In the genomic region with DNA sequence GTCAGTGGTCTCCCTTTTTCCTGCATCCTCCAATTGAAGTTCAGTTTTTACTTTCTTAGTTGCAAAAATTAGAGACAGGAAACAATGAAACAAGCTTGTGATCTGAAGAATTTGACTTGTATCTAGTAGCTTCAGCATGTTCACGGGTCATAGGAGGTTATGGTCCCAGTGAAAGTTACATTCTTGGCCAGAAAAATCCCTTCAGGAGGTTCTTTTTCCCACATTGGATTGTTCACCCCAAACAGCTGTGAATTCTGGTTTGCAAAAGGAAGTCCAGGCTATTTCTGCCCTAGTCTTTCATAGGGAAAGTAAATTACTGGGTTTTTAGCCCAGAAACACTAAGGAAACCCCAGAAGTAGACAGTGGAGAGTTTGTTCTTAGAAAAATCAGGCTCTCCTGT, we compare ENCODE assay signal across 33 cellular contexts.
"Had no signal": no experiment of that assay in that cellular context is flagged by ENCODE, and none has a peak within 500 bp of the region (broad histone marks: within the 10 kb centered on the region; RNA-seq: fewer than 3 reads in every experiment).

No MANE protein-coding gene starts in this region.

- FAIRE-seq: astrocyte, kidney, pancreas had no signal

- DNase-seq: activated CD4-positive, alpha-beta T cell treated with anti-CD3 and anti-CD28 coated beads for 48 hours; activated CD4-positive, alpha-beta T cell treated with anti-CD3 and anti-CD28 coated beads, Interleukin-2, amount 50 U/mL, for 48 hours; activated CD8-positive, alpha-beta memory T cell treated with anti-CD3 and anti-CD28 coated beads for 24 hours; activated CD8-positive, alpha-beta memory T cell treated with anti-CD3 and anti-CD28 coated beads, Interleukin-2, amount 50 U/mL, for 4 hours; activated effector memory CD4-positive, alpha-beta T cell treated with anti-CD3 and anti-CD28 coated beads, Interleukin-2, amount 50 U/mL, for 16 hours; activated naive CD4-positive, alpha-beta T cell treated with anti-CD3 and anti-CD28 coated beads for 36 hours; activated naive CD8-positive, alpha-beta T cell treated with anti-CD3 and anti-CD28 coated beads, Interleukin-2, amount 10 ng/mL, durations not matched to agents 7 days and 5 days; activated T-cell treated with anti-CD3 and anti-CD28 coated beads, Interleukin-2, amount 50 U/mL, for 1 hour; amniotic stem cell; central memory CD4-positive, alpha-beta T cell; effector CD4-positive, alpha-beta T cell; gastrocnemius medialis; glutamatergic neuron; hypothalamus; immature natural killer cell; kidney; naive B cell; nephron progenitor cell; pancreas; spleen; stimulated activated CD4-positive, alpha-beta T cell treated with anti-CD3 and anti-CD28 coated beads, Interleukin-2, amount 100 ng/mL, for 48 hours; stimulated activated naive CD4-positive, alpha-beta T cell treated with Interleukin-2 at 50 U/mL for 16 hours; T-helper 17 cell; T1000; trophoblast cell; uterus; WERI-Rb-1 had no signal

- H3K9me3 ChIP-seq: esophagus muscularis mucosa, gastrocnemius medialis, pancreas, prostate gland, spleen, thoracic aorta, uterus had no signal

- H3K36me3 ChIP-seq: gastrocnemius medialis, pancreas, prostate gland, thoracic aorta, uterus, WERI-Rb-1 had no signal

- ATAC-seq: activated CD4-positive, CD25-positive, alpha-beta regulatory T cell treated with anti-CD3 and anti-CD28 coated beads, Interleukin-2, amount 50 U/mL, for 24 hours; pancreas; T-helper 17 cell had no signal

- H3K4me1 ChIP-seq: prostate gland, uterus had no signal

- H3K27me3 ChIP-seq: esophagus muscularis mucosa, gastrocnemius medialis, pancreas, spleen, uterus had no signal

- H3K27ac ChIP-seq: esophagus muscularis mucosa, pancreas, prostate gland, thoracic aorta, uterus, WERI-Rb-1 had no signal

- H3K4me3 ChIP-seq: esophagus muscularis mucosa, gastrocnemius medialis, lung, pancreas, prostate gland, spleen, thoracic aorta, uterus had no signal
